ENCODE assay signal across 11 cellular contexts in the genomic region with DNA sequence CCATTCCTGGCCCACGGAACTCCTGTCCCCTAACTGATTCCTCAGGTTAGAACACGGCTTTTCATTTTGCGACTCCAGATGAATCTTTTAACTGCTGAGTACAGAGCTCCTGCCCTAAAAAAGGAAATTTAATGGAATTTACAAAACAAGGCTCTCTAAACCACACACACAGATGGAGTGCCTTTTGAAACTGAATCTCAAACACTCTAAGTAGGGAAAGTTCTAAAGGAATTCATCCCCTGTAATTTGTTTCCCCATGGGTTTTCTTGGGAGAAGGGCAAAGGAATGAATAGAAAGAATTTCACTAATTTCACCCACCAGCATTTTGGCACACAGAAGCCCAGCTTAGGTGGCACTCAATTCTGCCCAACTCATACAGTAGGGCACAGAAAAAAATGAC.
DNase-seq lines count a peak whose midpoint lies in the region; FAIRE-seq and TF ChIP-seq lines count a peak whose summit lies in the region.
"Had no signal": no experiment of that assay in that cellular context is flagged by ENCODE, and none has a peak within 500 bp of the region (broad histone marks: within the 10 kb centered on the region; RNA-seq: fewer than 3 reads in every experiment).

No MANE protein-coding gene starts in this region.

- TF ChIP-seq CTCF in astrocyte (IDR thresholded peaks at IDR 0.05; ENCODE audit: insufficient read depth, low read depth, low read length), result no peak

- H4K5ac ChIP-seq in mesendoderm (ENCODE audit: low read length), result no peak overlapping the region

- H3K4me2 ChIP-seq in astrocyte (ENCODE audit: low read length) (peak overlapping the region; percentile 4), mesendoderm (ENCODE audit: low read length) (no peak overlapping the region)

- H3K27ac ChIP-seq in astrocyte (ENCODE audit: low read depth, low read length), result no peak overlapping the region
- peak overlapping the region; percentile 52 for H3K27ac ChIP-seq in mesendoderm (ENCODE audit: low read depth, low read length)
- H3K27ac ChIP-seq in thymus (ENCODE audit: low read depth), result peak overlapping the region; percentile 37

- WGBS in mesendoderm (ENCODE audit: extremely low coverage, insufficient coverage, low lambda C conversion rate), result no CpG with 5 or more reads among the region's 3 CpGs
- 95% methylated on average over 3 of the region's 3 CpGs for WGBS in thymus

- no peak overlapping the region for H2BK15ac ChIP-seq in mesendoderm (replicated peaks; ENCODE audit: low read depth)

- no peak overlapping the region for H3K23ac ChIP-seq in mesendoderm (ENCODE audit: low read length)

- no peak overlapping the region for H2AK5ac ChIP-seq in mesendoderm (ENCODE audit: low read length)

- FAIRE-seq in astrocyte (lab: Jason Lieb, UNC), result no peak

- H2BK5ac ChIP-seq in mesendoderm (ENCODE audit: low read length), result no peak overlapping the region

- peaks cover 5% of the 10 kb centered on the region for H3K36me3 ChIP-seq in astrocyte (ENCODE audit: insufficient read depth, low read length)
- peaks cover 1% of the 10 kb centered on the region for H3K36me3 ChIP-seq in mesendoderm (ENCODE audit: control insufficient read depth, insufficient read depth, low read length)
- peaks cover 14% of the 10 kb centered on the region for H3K36me3 ChIP-seq in thymus (ENCODE audit: control insufficient read depth, insufficient read depth)

- H3K56ac ChIP-seq in mesendoderm (ENCODE audit: low read length), result peak overlapping the region; percentile 61

- H2BK120ac ChIP-seq in mesendoderm (ENCODE audit: low read depth, low read length), result peak overlapping the region; percentile 56

- H3K9me3 ChIP-seq in astrocyte (ENCODE audit: insufficient read depth, low read depth, low read length) (no peaks in the 10 kb centered on the region), thymus (ENCODE audit: control insufficient read depth) (no peaks in the 10 kb centered on the region)

- no peak overlapping the region for H4K8ac ChIP-seq in mesendoderm (ENCODE audit: low read depth, low read length)

- peaks cover 64% of the 10 kb centered on the region for H3K36me3 Mint-ChIP-seq in activated T-cell treated with anti-CD3 and anti-CD28 coated beads, Interleukin-2, amount 50 U/mL, for 24 hours (ENCODE audit: low read depth)
- peaks cover 14% of the 10 kb centered on the region for H3K36me3 Mint-ChIP-seq in astrocyte (ENCODE audit: low read depth, unreplicated experiment)

- H3K27me3 Mint-ChIP-seq in activated T-cell treated with anti-CD3 and anti-CD28 coated beads, Interleukin-2, amount 50 U/mL, for 24 hours, result no peaks in the 10 kb centered on the region
- no peaks in the 10 kb centered on the region for H3K27me3 Mint-ChIP-seq in astrocyte (ENCODE audit: low read depth, unreplicated experiment)

- no peak overlapping the region for H3K4me3 Mint-ChIP-seq in activated T-cell treated with anti-CD3 and anti-CD28 coated beads, Interleukin-2, amount 50 U/mL, for 24 hours
- H3K4me3 Mint-ChIP-seq in astrocyte (ENCODE audit: unreplicated experiment), result peak overlapping the region; percentile 50

- H2AFZ ChIP-seq in astrocyte (ENCODE audit: low read depth, low read length), result peak overlapping the region; percentile 66

- H3K4me1 ChIP-seq in astrocyte (ENCODE audit: insufficient read depth, low read length), result no peaks in the 10 kb centered on the region
- peaks cover 6% of the 10 kb centered on the region for H3K4me1 ChIP-seq in mesendoderm (ENCODE audit: control insufficient read depth, low read depth, low read length)
- H3K4me1 ChIP-seq in thymus (ENCODE audit: control insufficient read depth, insufficient read depth, low read length), result peaks cover 15% of the 10 kb centered on the region

- peak overlapping the region; percentile 89 for H3K27ac Mint-ChIP-seq in activated T-cell treated with anti-CD3 and anti-CD28 coated beads, Interleukin-2, amount 50 U/mL, for 24 hours
- peak overlapping the region; percentile 81 for H3K27ac Mint-ChIP-seq in astrocyte (ENCODE audit: unreplicated experiment)

- no peaks in the 10 kb centered on the region for H3K79me1 ChIP-seq in mesendoderm (ENCODE audit: low read length)

- H3K79me2 ChIP-seq in astrocyte (ENCODE audit: insufficient read depth, low read length), result no peaks in the 10 kb centered on the region
- H3K79me2 ChIP-seq in mesendoderm (ENCODE audit: control insufficient read depth, insufficient read depth, low read length), result no peaks in the 10 kb centered on the region

- H3K4ac ChIP-seq in mesendoderm (ENCODE audit: low read depth, low read length), result no peak overlapping the region

- H3K27me3 ChIP-seq in astrocyte (ENCODE audit: insufficient read depth, low read length), result no peaks in the 10 kb centered on the region
- H3K27me3 ChIP-seq in mesendoderm (ENCODE audit: insufficient read depth, low read length, poor library complexity), result no peaks in the 10 kb centered on the region
- H3K27me3 ChIP-seq in thymus (ENCODE audit: control insufficient read depth, insufficient read depth), result no peaks in the 10 kb centered on the region

- H3K4me1 Mint-ChIP-seq in activated T-cell treated with anti-CD3 and anti-CD28 coated beads, Interleukin-2, amount 50 U/mL, for 24 hours (ENCODE audit: low read depth), result peaks cover 64% of the 10 kb centered on the region
- H3K4me1 Mint-ChIP-seq in astrocyte (ENCODE audit: low read depth, unreplicated experiment), result peaks cover 19% of the 10 kb centered on the region

- H3K9ac ChIP-seq in astrocyte (ENCODE audit: low read length) (no peak overlapping the region), mesendoderm (ENCODE audit: low read length) (peak overlapping the region; percentile 20)

- DNase-seq in activated T-cell treated with anti-CD3 and anti-CD28 coated beads, Interleukin-2, amount 50 U/mL, for 24 hours, result no peak
- no peak for DNase-seq in activated T-cell treated with anti-CD3 and anti-CD28 coated beads, Interleukin-2, amount 50 U/mL, for 48 hours
- no peak for DNase-seq in astrocyte (ENCODE audit: low read depth)
- peak; percentile 35 for DNase-seq in mesendoderm
- no peak for DNase-seq in mesenteric fat pad (ENCODE audit: low spot score)
- no peak for DNase-seq in 8988T
- no peak for DNase-seq in stimulated activated CD4-positive, alpha-beta T cell treated with anti-CD3 and anti-CD28 coated beads, Interleukin-2, amount 100 ng/mL, for 24 hours
- DNase-seq: cerebellar nuclear complex, NCI-H1105, T-helper 9 cell had no signal

- no peak overlapping the region for H3K4me3 ChIP-seq in astrocyte (ENCODE audit: insufficient read depth, low read depth, low read length)
- no peak overlapping the region for H3K4me3 ChIP-seq in mesendoderm (ENCODE audit: low read length)
- H3K4me3 ChIP-seq in thymus (ENCODE audit: low read length), result no peak overlapping the region

- H4K20me1 ChIP-seq in astrocyte (ENCODE audit: insufficient read depth, low read length), result no peaks in the 10 kb centered on the region

- H3K18ac ChIP-seq in mesendoderm (ENCODE audit: low read length), result no peak overlapping the region

- H3K9me3 Mint-ChIP-seq in activated T-cell treated with anti-CD3 and anti-CD28 coated beads, Interleukin-2, amount 50 U/mL, for 24 hours, result no peaks in the 10 kb centered on the region
- no peaks in the 10 kb centered on the region for H3K9me3 Mint-ChIP-seq in astrocyte (ENCODE audit: unreplicated experiment)
